Comparison of ENCODE assay signal across 15 cellular contexts in the genomic region with DNA sequence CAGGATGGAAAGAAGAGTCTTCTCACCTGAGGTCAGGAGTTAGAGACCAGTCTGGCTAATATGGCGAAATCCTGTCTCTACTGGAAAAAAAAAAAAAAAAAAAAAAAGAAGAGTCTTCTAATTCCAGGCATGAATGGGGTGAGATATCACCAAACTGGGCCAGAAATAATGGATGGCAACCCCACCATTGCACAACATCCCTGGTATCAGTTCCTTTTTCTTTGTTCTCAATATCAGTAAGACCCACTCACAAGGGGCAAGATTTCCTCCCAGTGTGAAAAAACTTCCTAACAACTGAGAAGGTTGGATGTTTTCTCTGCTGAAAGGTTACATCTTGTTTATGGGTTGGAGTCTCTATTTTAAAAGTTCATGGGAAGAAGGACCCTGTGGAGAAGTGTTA. TPM values are rescaled to one million over a fixed set of nuclear protein-coding genes. Genes with fewer than 3 reads are reported as not detected.
"Had no signal": no experiment of that assay in that cellular context is flagged by ENCODE, and none has a peak within 500 bp of the region (broad histone marks: within the 10 kb centered on the region; RNA-seq: fewer than 3 reads in every experiment).

No MANE protein-coding gene starts in this region.

- H3K9ac ChIP-seq: parathyroid adenoma had no signal

- DNase-seq: activated CD4-positive, alpha-beta T cell treated with anti-CD3 and anti-CD28 coated beads, Interleukin-2, amount 50 U/mL, for 4 hours; activated CD8-positive, alpha-beta memory T cell treated with anti-CD3 and anti-CD28 coated beads, Interleukin-2, amount 10 ng/mL, durations not matched to agents 7 days and 5 days; activated effector memory CD4-positive, alpha-beta T cell treated with anti-CD3 and anti-CD28 coated beads, Interleukin-2, amount 50 U/mL, for 16 hours; activated T-cell treated with anti-CD3 and anti-CD28 coated beads, Interleukin-2, amount 50 U/mL, for 24 hours; amniotic stem cell; erythroblast; left lung; T-helper 1 cell; transverse colon had no signal

- H2AFZ ChIP-seq: parathyroid adenoma had no signal

- H3K4me1 ChIP-seq: left lung, parathyroid adenoma, right atrium auricular region, transverse colon had no signal

- H3K27me3 ChIP-seq: right atrium auricular region had no signal

- H3K27ac Mint-ChIP-seq: activated CD8-positive, alpha-beta memory T cell treated with anti-CD3 and anti-CD28 coated beads, Interleukin-2, amount 10 ng/mL, durations not matched to agents 7 days and 5 days; activated naive CD4-positive, alpha-beta T cell treated with anti-CD3 and anti-CD28 coated beads, Interleukin-2, amount 50 U/mL, for 72 hours; activated T-cell treated with anti-CD3 and anti-CD28 coated beads, Interleukin-2, amount 50 U/mL, for 24 hours; brain had no signal

- H3K79me2 ChIP-seq: parathyroid adenoma had no signal

- H3K9me3 ChIP-seq: left lung, right atrium auricular region, transverse colon had no signal

- H3K36me3 Mint-ChIP-seq: activated CD8-positive, alpha-beta memory T cell treated with anti-CD3 and anti-CD28 coated beads, Interleukin-2, amount 10 ng/mL, durations not matched to agents 7 days and 5 days; activated naive CD4-positive, alpha-beta T cell treated with anti-CD3 and anti-CD28 coated beads, Interleukin-2, amount 50 U/mL, for 72 hours; brain had no signal

- H3K4me3 Mint-ChIP-seq: activated CD8-positive, alpha-beta memory T cell treated with anti-CD3 and anti-CD28 coated beads, Interleukin-2, amount 10 ng/mL, durations not matched to agents 7 days and 5 days; activated T-cell treated with anti-CD3 and anti-CD28 coated beads, Interleukin-2, amount 50 U/mL, for 24 hours; brain had no signal

- H3K27ac ChIP-seq: left lung, parathyroid adenoma, right atrium auricular region, skin epidermis, transverse colon had no signal

- H3K36me3 ChIP-seq: left lung, right atrium auricular region, transverse colon had no signal

- H3K4me3 ChIP-seq: left lung, right atrium auricular region, skin epidermis, transverse colon had no signal

- H3K4me1 Mint-ChIP-seq: activated CD8-positive, alpha-beta memory T cell treated with anti-CD3 and anti-CD28 coated beads, Interleukin-2, amount 10 ng/mL, durations not matched to agents 7 days and 5 days; brain had no signal

- H3K9me3 Mint-ChIP-seq: activated naive CD4-positive, alpha-beta T cell treated with anti-CD3 and anti-CD28 coated beads, Interleukin-2, amount 50 U/mL, for 72 hours; activated T-cell treated with anti-CD3 and anti-CD28 coated beads, Interleukin-2, amount 50 U/mL, for 24 hours had no signal

RNA-seq across cellular contexts. Expression of gene NR2E1, which starts 23.6 kb away (rescaled TPM):
- total RNA-seq: activated CD8-positive, alpha-beta memory T cell treated with anti-CD3 and anti-CD28 coated beads, Interleukin-2, amount 10 ng/mL, durations not matched to agents 7 days and 5 days; activated naive CD4-positive, alpha-beta T cell treated with anti-CD3 and anti-CD28 coated beads, Interleukin-2, amount 50 U/mL, for 72 hours; left lung; myocyte; right atrium auricular region; transverse colon had no signal
